Comparison of ENCODE assay signal across 8 cellular contexts in the genomic region with DNA sequence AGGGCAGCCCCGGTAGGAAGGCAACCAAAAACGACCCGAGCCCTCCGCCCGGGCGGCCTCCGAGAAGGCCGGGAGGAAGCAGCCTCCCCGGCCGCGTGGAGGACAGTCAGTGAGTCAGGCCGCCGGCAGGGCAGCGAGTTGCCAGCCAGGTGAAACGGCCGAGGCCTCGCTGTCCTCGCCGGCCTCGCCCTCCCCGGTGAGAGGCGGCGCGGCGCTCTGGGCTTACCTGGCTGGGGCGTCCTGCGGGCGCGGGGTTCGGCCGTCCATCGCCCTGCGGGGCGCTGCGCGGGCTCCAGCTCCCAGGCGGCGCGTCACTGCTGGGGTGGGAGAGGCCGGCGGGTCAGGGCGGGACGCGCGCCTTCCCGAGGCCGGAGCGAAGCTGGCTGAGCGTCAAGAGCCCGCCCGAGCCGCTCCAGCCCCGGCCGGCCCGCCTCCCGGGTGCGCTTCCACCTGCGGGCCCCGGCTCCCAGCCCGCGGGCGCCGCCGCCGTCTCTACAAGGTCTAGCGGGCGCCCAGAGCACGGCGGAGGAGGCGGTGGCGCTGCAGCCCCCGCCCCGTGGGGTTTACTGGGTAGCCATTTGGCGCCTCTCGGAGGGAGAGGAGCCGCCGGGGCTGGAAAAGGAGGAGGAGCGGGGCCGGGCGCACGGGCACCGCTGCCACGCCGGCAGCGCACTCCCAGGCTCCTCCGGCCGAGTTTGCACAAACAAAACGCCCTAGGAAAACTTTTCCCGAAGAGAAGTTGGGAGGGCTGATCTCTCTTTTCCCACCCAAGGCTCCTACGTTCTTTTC. TPM values are rescaled to one million over a fixed set of nuclear protein-coding genes. Genes with fewer than 3 reads are reported as not detected.
A peak's percentile ranks its signal among the peaks of the same experiment; 100 is the strongest.
DNase-seq lines count a peak whose midpoint lies in the region; ATAC-seq and TF ChIP-seq lines count a peak whose summit lies in the region.

No MANE protein-coding gene starts in this region.

- POLR2A ChIA-PET in activated naive CD8-positive, alpha-beta T cell treated with anti-CD3 and anti-CD28 coated beads, Interleukin-2, amount 10 ng/mL, durations not matched to agents 7 days and 5 days (lab: Charles Lee): no interaction called here

- no peaks in the 10 kb centered on the region for H3K9me3 ChIP-seq in cardiac muscle cell (ENCODE audit: low read depth)

- peak overlapping the region; percentile 76 for H3K4me3 Mint-ChIP-seq in activated naive CD8-positive, alpha-beta T cell treated with anti-CD3 and anti-CD28 coated beads, Interleukin-2, amount 10 ng/mL, durations not matched to agents 7 days and 5 days
- peak overlapping the region; percentile 84 for H3K4me3 Mint-ChIP-seq in osteocyte (ENCODE audit: unreplicated experiment)

- peak; percentile 62 for ATAC-seq in HG03175 (IDR thresholded peaks at IDR 0.05; ENCODE audit: unreplicated experiment)
- ATAC-seq in activated naive CD8-positive, alpha-beta T cell treated with anti-CD3 and anti-CD28 coated beads, Interleukin-2, amount 10 ng/mL, durations not matched to agents 7 days and 5 days (ENCODE audit: low read depth): peak; percentile 84

- H3K4me1 ChIP-seq in cardiac muscle cell (ENCODE audit: low read depth): peaks cover 32% of the 10 kb centered on the region

- H3K27me3 ChIP-seq in cardiac muscle cell: no peaks in the 10 kb centered on the region

- DNase-seq in COLO668 (lab: John Stamatoyannopoulos, UW; ENCODE audit: unreplicated experiment) (peak; percentile 88), GM19238 (ENCODE audit: insufficient read length, low spot score) (peak; percentile 9), NCI-H510A treated with DMSO at 0.1 percent for 48 hours (lab: John Stamatoyannopoulos, UW) (peak; percentile 55), cardiac muscle cell (ENCODE audit: low read depth in 1 of 2, low spot score in 1 of 2) (peak; percentile 72 to 93), osteocyte (ENCODE audit: extremely low spot score, unreplicated experiment) (peak; percentile 90), amniotic stem cell (lab: John Stamatoyannopoulos, UW) (no peak)
- DNase-seq in activated naive CD8-positive, alpha-beta T cell treated with anti-CD3 and anti-CD28 coated beads, Interleukin-2, amount 10 ng/mL, durations not matched to agents 7 days and 5 days: peak; percentile 52

- no peak overlapping the region for H3K27ac Mint-ChIP-seq in activated naive CD8-positive, alpha-beta T cell treated with anti-CD3 and anti-CD28 coated beads, Interleukin-2, amount 10 ng/mL, durations not matched to agents 7 days and 5 days
- peak overlapping the region; percentile 77 for H3K27ac Mint-ChIP-seq in osteocyte (ENCODE audit: unreplicated experiment)

- peak overlapping the region; percentile 75 for H3K27ac ChIP-seq in cardiac muscle cell

- H3K36me3 ChIP-seq in cardiac muscle cell: no peaks in the 10 kb centered on the region

- H3K9me3 Mint-ChIP-seq in activated naive CD8-positive, alpha-beta T cell treated with anti-CD3 and anti-CD28 coated beads, Interleukin-2, amount 10 ng/mL, durations not matched to agents 7 days and 5 days: no peaks in the 10 kb centered on the region
- H3K9me3 Mint-ChIP-seq in osteocyte (ENCODE audit: unreplicated experiment): no peaks in the 10 kb centered on the region

- peaks cover 6% of the 10 kb centered on the region for H3K4me1 Mint-ChIP-seq in activated naive CD8-positive, alpha-beta T cell treated with anti-CD3 and anti-CD28 coated beads, Interleukin-2, amount 10 ng/mL, durations not matched to agents 7 days and 5 days
- H3K4me1 Mint-ChIP-seq in osteocyte (ENCODE audit: unreplicated experiment): peaks cover 21% of the 10 kb centered on the region

- H3K27me3 Mint-ChIP-seq in activated naive CD8-positive, alpha-beta T cell treated with anti-CD3 and anti-CD28 coated beads, Interleukin-2, amount 10 ng/mL, durations not matched to agents 7 days and 5 days: peaks cover 61% of the 10 kb centered on the region
- no peaks in the 10 kb centered on the region for H3K27me3 Mint-ChIP-seq in osteocyte (ENCODE audit: unreplicated experiment)

- peak overlapping the region; percentile 92 for H3K4me3 ChIP-seq in cardiac muscle cell

- no peak for TF ChIP-seq CTCF in cardiac muscle cell (IDR thresholded peaks at IDR 0.05; ENCODE audit: low read depth, low read length)
- peak; percentile 37 for TF ChIP-seq CTCF in osteocyte (IDR thresholded peaks at IDR 0.05)

- H3K36me3 Mint-ChIP-seq in activated naive CD8-positive, alpha-beta T cell treated with anti-CD3 and anti-CD28 coated beads, Interleukin-2, amount 10 ng/mL, durations not matched to agents 7 days and 5 days: no peaks in the 10 kb centered on the region
- H3K36me3 Mint-ChIP-seq in osteocyte (ENCODE audit: unreplicated experiment): no peaks in the 10 kb centered on the region

RNA-seq across cellular contexts. Expression of a gene that starts 0.5 kb away (rescaled TPM):
- under 1 TPM; 0.17 to 0.50 TPM for total RNA-seq in activated naive CD8-positive, alpha-beta T cell treated with anti-CD3 and anti-CD28 coated beads, Interleukin-2, amount 10 ng/mL, durations not matched to agents 7 days and 5 days
- total RNA-seq in cardiac muscle cell: 12.0 and 33.5 TPM in 2 replicates
- 19.6 and 30.6 TPM in 2 replicates for polyA plus RNA-seq in cardiac muscle cell
- 8.9 and 11.3 TPM in 2 replicates for total RNA-seq in osteocyte
